8 cellular contexts compared by ENCODE assay signal in the genomic region with DNA sequence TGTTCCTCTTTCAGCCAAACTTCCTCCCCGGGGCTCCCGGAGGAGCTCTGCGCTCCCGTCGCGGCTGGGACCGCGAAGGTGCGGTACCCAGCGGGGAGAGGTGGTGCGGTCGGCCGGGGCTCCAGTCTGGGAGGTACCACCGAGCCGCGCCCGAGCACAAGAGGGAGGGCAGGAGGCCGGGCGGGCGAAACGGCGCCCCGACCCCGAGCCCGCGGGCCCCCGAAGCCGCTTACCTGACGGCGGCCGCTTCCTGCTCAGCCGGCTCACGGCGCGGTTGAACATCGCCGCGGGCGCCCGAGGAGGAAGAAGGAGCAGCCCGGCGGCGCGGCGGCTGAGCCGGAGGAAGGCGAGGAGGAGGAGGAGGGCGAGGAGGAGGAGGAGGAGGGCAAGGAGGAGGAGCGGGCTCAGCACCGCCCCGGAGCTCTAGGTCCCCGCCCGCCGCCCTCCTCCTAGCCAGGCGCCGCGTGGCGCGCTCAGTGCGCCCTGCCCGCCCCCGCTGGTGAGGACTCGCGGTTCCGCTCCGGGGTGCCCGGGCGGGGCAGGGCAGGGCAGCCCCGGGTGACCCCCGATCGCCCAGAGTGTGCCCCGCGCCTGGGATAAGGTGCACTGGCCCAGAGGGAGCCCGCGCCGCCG. TPM values are rescaled to one million over a fixed set of nuclear protein-coding genes. Genes with fewer than 3 reads are reported as not detected.
DNase-seq lines count a peak whose midpoint lies in the region; ATAC-seq and TF ChIP-seq lines count a peak whose summit lies in the region.

A gene with protein sequence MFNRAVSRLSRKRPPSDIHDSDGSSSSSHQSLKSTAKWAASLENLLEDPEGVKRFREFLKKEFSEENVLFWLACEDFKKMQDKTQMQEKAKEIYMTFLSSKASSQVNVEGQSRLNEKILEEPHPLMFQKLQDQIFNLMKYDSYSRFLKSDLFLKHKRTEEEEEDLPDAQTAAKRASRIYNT (minus strand): TSS at position 363 of the 633 bp plus-strand sequence. CDS start 81 bp downstream, at position 282.

- peak within 1 kb of the TSS; percentile 88 for H3K4me2 ChIP-seq in OCI-LY7 (ENCODE audit: low read length)
- H3K4me2 ChIP-seq in neural cell (ENCODE audit: low read length), result peak within 1 kb of the TSS; percentile 30

- H2AFZ ChIP-seq in OCI-LY7 (ENCODE audit: low read length) (peak within 1 kb of the TSS; percentile 90), neural cell (ENCODE audit: low read depth, low read length) (peak within 1 kb of the TSS; percentile 21)

- TF ChIP-seq EP300 in neural cell (conservative IDR thresholded peaks at IDR 0.05; ENCODE audit: poor library complexity, severe bottlenecking), result no peak

- no peaks in the 10 kb centered on the region for H3K9me3 ChIP-seq in A673 (ENCODE audit: low read depth, low read length, poor library complexity, severe bottlenecking)
- no peaks in the 10 kb centered on the region for H3K9me3 ChIP-seq in OCI-LY7 (ENCODE audit: low read length)
- H3K9me3 ChIP-seq in neural cell (ENCODE audit: low read length), result no peaks in the 10 kb centered on the region

- DNase-seq in A673 (ENCODE audit: low spot score) (peak; percentile 82), OCI-LY7 (ENCODE audit: low spot score) (peak; percentile 85), fibroblast of peridontal ligament (ENCODE audit: extremely low read depth) (peak; percentile 69)
- peak; percentile 89 for DNase-seq in activated T-cell treated with anti-CD3 and anti-CD28 coated beads, Interleukin-2, amount 50 U/mL, for 1 hour
- peak; percentile 85 to 86 for DNase-seq in stimulated activated naive CD8-positive, alpha-beta T cell treated with anti-CD3 and anti-CD28 coated beads, Interleukin-15, amount 100 ng/mL, for 72 hours

- H3K4me3 ChIP-seq in A673 (ENCODE audit: low read depth, low read length, poor library complexity, severe bottlenecking) (peak within 1 kb of the TSS; percentile 67), OCI-LY7 (ENCODE audit: low read depth, low read length, poor library complexity, severe bottlenecking) (peak within 1 kb of the TSS; percentile 69), neural cell (ENCODE audit: low read length) (peak within 1 kb of the TSS; percentile 76)

- ATAC-seq in GM18867 (IDR thresholded peaks at IDR 0.05; ENCODE audit: unreplicated experiment) (peak; percentile 82), HG03095 (IDR thresholded peaks at IDR 0.05; ENCODE audit: unreplicated experiment) (peak; percentile 73)
- peak; percentile 80 for ATAC-seq in stimulated activated naive CD8-positive, alpha-beta T cell treated with anti-CD3 and anti-CD28 coated beads, Interleukin-15, amount 100 ng/mL, for 72 hours

- CTCF ChIA-PET in A673 (lab: Charles Lee) (no interaction called here), OCI-LY7 (lab: Charles Lee; ENCODE audit: unreplicated experiment) (interaction anchor here (0.6 to 1.0 kb wide), 2 partner anchors 13 to 25 kb away, joined by 3 to 5 read pairs; no protein-coding TSS in a partner anchor)

- BruUV-seq in A673 (replicated peaks; lab: Mats Ljungman, UMichigan) (no TSS peak), OCI-LY7 (replicated peaks; lab: Mats Ljungman, UMichigan) (no TSS peak)

- TF ChIP-seq CTCF in A673 (conservative IDR thresholded peaks at IDR 0.05; ENCODE audit: low read depth, low read length) (no peak), OCI-LY7 (conservative IDR thresholded peaks at IDR 0.05; ENCODE audit: low read length) (no peak), neural cell (IDR thresholded peaks at IDR 0.05; ENCODE audit: poor library complexity, severe bottlenecking) (no peak)

- H3K9ac ChIP-seq in neural cell (ENCODE audit: low read length), result peak within 1 kb of the TSS; percentile 26

- H3K79me2 ChIP-seq in OCI-LY7 (ENCODE audit: insufficient read depth, low read depth, low read length) (no peaks in the 10 kb centered on the region), neural cell (replicated peaks; ENCODE audit: insufficient read depth, low read length) (no peaks in the 10 kb centered on the region)

- H3K27ac Mint-ChIP-seq in stimulated activated naive CD8-positive, alpha-beta T cell treated with anti-CD3 and anti-CD28 coated beads, Interleukin-15, amount 100 ng/mL, for 72 hours, result peak within 1 kb of the TSS; percentile 83 to 92

- H3K27me3 Mint-ChIP-seq in stimulated activated naive CD8-positive, alpha-beta T cell treated with anti-CD3 and anti-CD28 coated beads, Interleukin-15, amount 100 ng/mL, for 72 hours, result peaks cover 3% of the 10 kb centered on the region

- no peaks in the 10 kb centered on the region for H3K27me3 ChIP-seq in A673 (replicated peaks; ENCODE audit: insufficient read depth, low read depth, low read length, poor library complexity)
- peaks cover 54% of the 10 kb centered on the region for H3K27me3 ChIP-seq in neural cell (ENCODE audit: insufficient read depth, low read depth, low read length)

- no peaks in the 10 kb centered on the region for H3K9me3 Mint-ChIP-seq in stimulated activated naive CD8-positive, alpha-beta T cell treated with anti-CD3 and anti-CD28 coated beads, Interleukin-15, amount 100 ng/mL, for 72 hours

- H3K4me1 ChIP-seq in A673 (ENCODE audit: insufficient read depth, low read length, poor library complexity, severe bottlenecking), result peaks cover 42% of the 10 kb centered on the region
- H3K4me1 ChIP-seq in OCI-LY7 (ENCODE audit: insufficient read depth, low read length, poor library complexity, severe bottlenecking), result peaks cover 48% of the 10 kb centered on the region

- no peaks in the 10 kb centered on the region for H3K9me2 ChIP-seq in OCI-LY7 (ENCODE audit: insufficient read depth, low read length)
- H3K9me2 ChIP-seq in neural cell (ENCODE audit: insufficient read depth, low read length), result no peaks in the 10 kb centered on the region

- no peak for TF ChIP-seq RAD21 in neural cell (conservative IDR thresholded peaks at IDR 0.05)

- H3K4me3 Mint-ChIP-seq in stimulated activated naive CD8-positive, alpha-beta T cell treated with anti-CD3 and anti-CD28 coated beads, Interleukin-15, amount 100 ng/mL, for 72 hours, result peak within 1 kb of the TSS; percentile 84 to 90

- H3K36me3 ChIP-seq in A673 (ENCODE audit: insufficient read depth, low read length, poor library complexity, severe bottlenecking) (no peaks in the 10 kb centered on the region), OCI-LY7 (ENCODE audit: insufficient read depth, low read length) (no peaks in the 10 kb centered on the region), neural cell (ENCODE audit: insufficient read depth, low read length) (no peaks in the 10 kb centered on the region)

- H4K20me1 ChIP-seq in OCI-LY7 (ENCODE audit: insufficient read depth, low read length), result no peaks in the 10 kb centered on the region
- H4K20me1 ChIP-seq in neural cell (ENCODE audit: insufficient read depth), result no peaks in the 10 kb centered on the region

- POLR2A ChIA-PET in A673 (lab: Charles Lee; ENCODE audit: low non-redundant PET), result no interaction called here
- POLR2A ChIA-PET in OCI-LY7 (lab: Charles Lee), result interaction anchor here (0.6 to 4.0 kb wide), 9 partner anchors 26 to 352 kb away, joined by 3 to 18 read pairs (median 4); a partner anchor contains a TSS

- peaks cover 41% of the 10 kb centered on the region for H3K4me1 Mint-ChIP-seq in stimulated activated naive CD8-positive, alpha-beta T cell treated with anti-CD3 and anti-CD28 coated beads, Interleukin-15, amount 100 ng/mL, for 72 hours

- intact Hi-C loops in A673 (cut with micrococcal nuclease; ENCODE audit: unreplicated experiment) (loop anchor here (5.0 kb wide), 1 partner anchor 335 kb away; a partner anchor contains a TSS), OCI-LY7 (cut with micrococcal nuclease; ENCODE audit: unreplicated experiment) (loop anchor here (1.0 to 5.0 kb wide), 6 partner anchors 40 to 514 kb away; a partner anchor contains a TSS)

- H3F3A ChIP-seq in neural cell (ENCODE audit: insufficient read depth, low read length, poor library complexity, severe bottlenecking), result no peaks in the 10 kb centered on the region

- H3K27ac ChIP-seq in A673 (ENCODE audit: low read depth, low read length, poor library complexity, severe bottlenecking) (peak within 1 kb of the TSS; percentile 77), OCI-LY7 (ENCODE audit: low read depth, low read length, poor library complexity, severe bottlenecking) (no peak within 1 kb of the TSS), neural cell (ENCODE audit: low read length) (no peak within 1 kb of the TSS)

TF ChIP-seq in neural cell, 6 proteins besides CTCF, POLR2A, EP300 and RAD21:
- TF ChIP-seq EZH2 (IDR thresholded peaks at IDR 0.05; ENCODE audit: borderline replicate concordance, insufficient read depth, low read length, poor library complexity, severe bottlenecking) (no peak), SMC3 (conservative IDR thresholded peaks at IDR 0.05; ENCODE audit: poor library complexity) (no peak), MXI1 (conservative IDR thresholded peaks at IDR 0.05; ENCODE audit: poor library complexity, severe bottlenecking) (no peak), POLR2AphosphoS5 (IDR thresholded peaks at IDR 0.05) (no peak), TAF1 (IDR thresholded peaks at IDR 0.05; ENCODE audit: low read depth) (no peak)
- TF ChIP-seq, protein P1, sequence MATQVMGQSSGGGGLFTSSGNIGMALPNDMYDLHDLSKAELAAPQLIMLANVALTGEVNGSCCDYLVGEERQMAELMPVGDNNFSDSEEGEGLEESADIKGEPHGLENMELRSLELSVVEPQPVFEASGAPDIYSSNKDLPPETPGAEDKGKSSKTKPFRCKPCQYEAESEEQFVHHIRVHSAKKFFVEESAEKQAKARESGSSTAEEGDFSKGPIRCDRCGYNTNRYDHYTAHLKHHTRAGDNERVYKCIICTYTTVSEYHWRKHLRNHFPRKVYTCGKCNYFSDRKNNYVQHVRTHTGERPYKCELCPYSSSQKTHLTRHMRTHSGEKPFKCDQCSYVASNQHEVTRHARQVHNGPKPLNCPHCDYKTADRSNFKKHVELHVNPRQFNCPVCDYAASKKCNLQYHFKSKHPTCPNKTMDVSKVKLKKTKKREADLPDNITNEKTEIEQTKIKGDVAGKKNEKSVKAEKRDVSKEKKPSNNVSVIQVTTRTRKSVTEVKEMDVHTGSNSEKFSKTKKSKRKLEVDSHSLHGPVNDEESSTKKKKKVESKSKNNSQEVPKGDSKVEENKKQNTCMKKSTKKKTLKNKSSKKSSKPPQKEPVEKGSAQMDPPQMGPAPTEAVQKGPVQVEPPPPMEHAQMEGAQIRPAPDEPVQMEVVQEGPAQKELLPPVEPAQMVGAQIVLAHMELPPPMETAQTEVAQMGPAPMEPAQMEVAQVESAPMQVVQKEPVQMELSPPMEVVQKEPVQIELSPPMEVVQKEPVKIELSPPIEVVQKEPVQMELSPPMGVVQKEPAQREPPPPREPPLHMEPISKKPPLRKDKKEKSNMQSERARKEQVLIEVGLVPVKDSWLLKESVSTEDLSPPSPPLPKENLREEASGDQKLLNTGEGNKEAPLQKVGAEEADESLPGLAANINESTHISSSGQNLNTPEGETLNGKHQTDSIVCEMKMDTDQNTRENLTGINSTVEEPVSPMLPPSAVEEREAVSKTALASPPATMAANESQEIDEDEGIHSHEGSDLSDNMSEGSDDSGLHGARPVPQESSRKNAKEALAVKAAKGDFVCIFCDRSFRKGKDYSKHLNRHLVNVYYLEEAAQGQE (IDR thresholded peaks at IDR 0.05; ENCODE audit: borderline replicate concordance), result no peak

RNA-seq across cellular contexts. Expression of the gene that starts here (rescaled TPM):
- total RNA-seq in A673 (2021), result 16.6 and 18.4 TPM in 2 replicates
- total RNA-seq in OCI-LY7 (2014; rRNA removed; shearing (Covaris generic)), result 16.9 and 22.5 TPM in 2 replicates
- total RNA-seq in OCI-LY7 (2022), result 45.2 and 48.8 TPM in 2 replicates
- polyA plus RNA-seq in neural cell, result 2.6 TPM in 1 of 2 replicates, not detected in the other
- polyA minus RNA-seq in neural cell, result not detected in 2 replicates
